ENCODE assay signal across 9 cellular contexts in genomic region chr12:3168775-3169221, GRCh38.
DNase-seq lines count a peak whose midpoint lies in the region; ATAC-seq, FAIRE-seq and TF ChIP-seq lines count a peak whose summit lies in the region.
"Had no signal": no experiment of that assay in that cellular context is flagged by ENCODE, and none has a peak within 500 bp of the region (broad histone marks: within the 10 kb centered on the region; RNA-seq: fewer than 3 reads in every experiment).

No MANE protein-coding gene starts in this region.

- H3K27ac ChIP-seq in keratinocyte (ENCODE audit: control insufficient read depth, insufficient read depth, low read length) = peak overlapping the region; percentile 87
- no peak overlapping the region for H3K27ac ChIP-seq in thoracic aorta

- no peak overlapping the region for H3K4me3 Mint-ChIP-seq in activated naive CD4-positive, alpha-beta T cell treated with anti-CD3 and anti-CD28 coated beads for 36 hours
- H3K4me3 Mint-ChIP-seq in CD14-positive monocyte = no peak overlapping the region
- H3K4me3 Mint-ChIP-seq in effector memory CD8-positive, alpha-beta T cell = no peak overlapping the region

- no peak for TF ChIP-seq CTCF in keratinocyte (optimal IDR thresholded peaks at IDR 0.05 in 1 of 3, IDR thresholded peaks at IDR 0.05 in 1 of 3, conservative IDR thresholded peaks at IDR 0.05 in 1 of 3; ENCODE audit: extremely low read depth in 1 of 3, insufficient read depth in 2 of 3, low read length in 3 of 3)
- TF ChIP-seq CTCF in thoracic aorta (IDR thresholded peaks at IDR 0.05) = no peak
- no peak for TF ChIP-seq CTCF in CD14-positive monocyte (IDR thresholded peaks at IDR 0.05)

- peaks cover 34% of the 10 kb centered on the region for H3K4me1 ChIP-seq in keratinocyte (ENCODE audit: control insufficient read depth, extremely low read depth, insufficient read depth, low read length)
- H3K4me1 ChIP-seq in thoracic aorta (ENCODE audit: control insufficient read depth in 1 of 2, low read depth in 2 of 2) = peaks cover 0 to 4% of the 10 kb centered on the region in 2 donors

- intact Hi-C loops in activated naive CD4-positive, alpha-beta T cell treated with anti-CD3 and anti-CD28 coated beads for 36 hours (cut with micrococcal nuclease) = no loop called here
- intact Hi-C loops in CD14-positive monocyte (cut with micrococcal nuclease) = no loop called here

- H3K9me1 ChIP-seq in keratinocyte (ENCODE audit: control insufficient read depth, extremely low read depth, insufficient read depth, low read length) = no peaks in the 10 kb centered on the region

- CTCF ChIA-PET in activated naive CD4-positive, alpha-beta T cell treated with anti-CD3 and anti-CD28 coated beads for 36 hours (lab: Charles Lee) = interaction anchor here (1.4 kb wide), 1 partner anchor 33 kb away, joined by 5 read pairs; no protein-coding TSS in a partner anchor

- H3K27ac Mint-ChIP-seq in activated naive CD4-positive, alpha-beta T cell treated with anti-CD3 and anti-CD28 coated beads for 36 hours = no peak overlapping the region
- H3K27ac Mint-ChIP-seq in CD14-positive monocyte = no peak overlapping the region
- no peak overlapping the region for H3K27ac Mint-ChIP-seq in effector memory CD8-positive, alpha-beta T cell

- H4K20me1 ChIP-seq in keratinocyte (ENCODE audit: control insufficient read depth, extremely low read depth, insufficient read depth, low read length) = peaks cover 5% of the 10 kb centered on the region

- H3K79me2 ChIP-seq in keratinocyte (ENCODE audit: control insufficient read depth, insufficient read depth, low read length) = peaks cover 2% of the 10 kb centered on the region

- peak overlapping the region in 2 of 3 experiments; percentile 47 to 56 for H3K4me3 ChIP-seq in keratinocyte (ENCODE audit: control insufficient read depth in 2 of 3, extremely low read depth in 1 of 3, insufficient read depth in 2 of 3, low read depth in 1 of 3, low read length in 3 of 3)
- no peak overlapping the region for H3K4me3 ChIP-seq in thoracic aorta

- DNase-seq in activated naive CD4-positive, alpha-beta T cell treated with anti-CD3 and anti-CD28 coated beads for 36 hours = peak; percentile 50
- DNase-seq in activated naive CD4-positive, alpha-beta T cell treated with anti-CD3 and anti-CD28 coated beads, Interleukin-2, amount 50 U/mL, for 16 hours = no peak
- peak; percentile 81 to 83 for DNase-seq in activated T-cell treated with anti-CD3 and anti-CD28 coated beads, Interleukin-2, amount 50 U/mL, for 48 hours
- DNase-seq in keratinocyte (ENCODE audit: low read depth, low spot score) = peak; percentile 85
- DNase-seq in thoracic aorta (ENCODE audit: low spot score) = peak; percentile 32
- DNase-seq in CD14-positive monocyte (ENCODE audit: low spot score) = no peak
- DNase-seq in effector memory CD8-positive, alpha-beta T cell = no peak

- peak overlapping the region; percentile 83 for H3K4me2 ChIP-seq in keratinocyte (ENCODE audit: control insufficient read depth, extremely low read depth, insufficient read depth, low read depth, low read length)

- H3K4me1 Mint-ChIP-seq in activated naive CD4-positive, alpha-beta T cell treated with anti-CD3 and anti-CD28 coated beads for 36 hours (ENCODE audit: low read depth) = no peaks in the 10 kb centered on the region
- H3K4me1 Mint-ChIP-seq in CD14-positive monocyte = no peaks in the 10 kb centered on the region
- peaks cover 3 to 5% of the 10 kb centered on the region in 2 donors for H3K4me1 Mint-ChIP-seq in effector memory CD8-positive, alpha-beta T cell (ENCODE audit: low read depth in 2 of 2)

- peak; percentile 97 for FAIRE-seq in keratinocyte (lab: Jason Lieb, UNC)
- FAIRE-seq: frontal cortex had no signal

- no peaks in the 10 kb centered on the region for H3K9me3 Mint-ChIP-seq in activated naive CD4-positive, alpha-beta T cell treated with anti-CD3 and anti-CD28 coated beads for 36 hours
- H3K9me3 Mint-ChIP-seq in CD14-positive monocyte = no peaks in the 10 kb centered on the region
- no peaks in the 10 kb centered on the region for H3K9me3 Mint-ChIP-seq in effector memory CD8-positive, alpha-beta T cell

- ATAC-seq in thoracic aorta (ENCODE audit: insufficient number of reproducible peaks, low FRiP score, low read depth) (no peak), GM18517 (IDR thresholded peaks at IDR 0.05; ENCODE audit: unreplicated experiment) (no peak)
- ATAC-seq in effector memory CD8-positive, alpha-beta T cell (replicated peaks) = no peak

- no peaks in the 10 kb centered on the region for H3K36me3 Mint-ChIP-seq in activated naive CD4-positive, alpha-beta T cell treated with anti-CD3 and anti-CD28 coated beads for 36 hours (ENCODE audit: low read depth)
- no peaks in the 10 kb centered on the region for H3K36me3 Mint-ChIP-seq in CD14-positive monocyte
- no peaks in the 10 kb centered on the region for H3K36me3 Mint-ChIP-seq in effector memory CD8-positive, alpha-beta T cell (ENCODE audit: insufficient read depth)

- H3K27me3 ChIP-seq in keratinocyte (ENCODE audit: control insufficient read depth, extremely low read depth, insufficient read depth, low read length) (no peaks in the 10 kb centered on the region), thoracic aorta (replicated peaks; ENCODE audit: insufficient read depth) (no peaks in the 10 kb centered on the region)

- no peaks in the 10 kb centered on the region for H3K27me3 Mint-ChIP-seq in activated naive CD4-positive, alpha-beta T cell treated with anti-CD3 and anti-CD28 coated beads for 36 hours (ENCODE audit: low read depth)
- H3K27me3 Mint-ChIP-seq in CD14-positive monocyte (ENCODE audit: low read depth in 3 of 3) = peaks cover 12 to 32% (median 19%) of the 10 kb centered on the region in 3 donors
- H3K27me3 Mint-ChIP-seq in effector memory CD8-positive, alpha-beta T cell = peaks cover 42 to 49% of the 10 kb centered on the region in 2 donors

- H3K36me3 ChIP-seq in keratinocyte (ENCODE audit: control insufficient read depth in 2 of 2, extremely low read depth in 1 of 2, insufficient read depth in 2 of 2, low read length in 2 of 2) (peaks cover 0 to 4% of the 10 kb centered on the region in 2 experiments), thoracic aorta (no peaks in the 10 kb centered on the region)

- peak overlapping the region; percentile 72 for H3K9ac ChIP-seq in keratinocyte (ENCODE audit: control insufficient read depth, extremely low read depth, insufficient read depth, low read length)

- H2AFZ ChIP-seq in keratinocyte (ENCODE audit: control insufficient read depth, low read length) = peak overlapping the region; percentile 50

- dilution Hi-C loops in keratinocyte (cut with MboI; ENCODE audit: extremely low pct_ligation_motif_present, low sequenced_read_pairs) = no loop called here

- H3K9me3 ChIP-seq in keratinocyte (ENCODE audit: control insufficient read depth, low read depth, low read length) = no peaks in the 10 kb centered on the region
- H3K9me3 ChIP-seq in thoracic aorta = no peaks in the 10 kb centered on the region

Comparison
In these comparisons a context has a peak if more than half of its experiments do, and no peak if none do; other contexts are left out.
1. DNase-seq: peak in activated naive CD4-positive, alpha-beta T cell treated with anti-CD3 and anti-CD28 coated beads for 36 hours (single experiment), activated T-cell treated with anti-CD3 and anti-CD28 coated beads, Interleukin-2, amount 50 U/mL, for 48 hours (2 of 2), keratinocyte (single experiment) and thoracic aorta (single experiment); none in activated naive CD4-positive, alpha-beta T cell treated with anti-CD3 and anti-CD28 coated beads, Interleukin-2, amount 50 U/mL, for 16 hours (single experiment), CD14-positive monocyte (single experiment) and effector memory CD8-positive, alpha-beta T cell (0 of 3).